17 cellular contexts compared by ENCODE assay signal in the genomic region with DNA sequence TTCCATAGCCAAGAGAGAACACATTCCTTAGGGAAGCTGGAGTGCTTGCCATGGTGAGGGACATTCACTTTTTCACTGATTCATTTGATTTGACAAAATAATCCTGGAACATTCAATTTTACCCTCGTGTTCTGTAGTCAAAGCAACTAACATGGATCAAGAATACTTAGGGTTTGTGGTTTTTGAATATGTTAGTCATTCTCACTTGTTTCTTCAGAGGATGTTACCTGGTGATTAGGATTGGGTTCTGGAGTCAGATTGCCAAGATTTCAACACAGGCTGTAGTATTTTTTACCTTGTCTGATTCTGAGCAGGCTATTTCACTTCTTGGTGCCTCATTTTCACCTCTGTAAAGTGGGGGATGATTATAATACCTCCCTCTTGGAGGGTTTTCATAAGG.
"Had no signal": no experiment of that assay in that cellular context is flagged by ENCODE, and none has a peak within 500 bp of the region (broad histone marks: within the 10 kb centered on the region; RNA-seq: fewer than 3 reads in every experiment).

No MANE protein-coding gene starts in this region.

- H3K4me3 Mint-ChIP-seq: activated CD4-positive, alpha-beta T cell treated with anti-CD3 and anti-CD28 coated beads, Interleukin-2, amount 10 ng/mL, durations not matched to agents 7 days and 5 days; activated naive CD4-positive, alpha-beta T cell treated with anti-CD3 and anti-CD28 coated beads, Interleukin-2, amount 10 ng/mL, durations not matched to agents 7 days and 5 days; activated naive CD8-positive, alpha-beta T cell treated with anti-CD3 and anti-CD28 coated beads, Interleukin-2, amount 50 U/mL, for 24 hours; activated T-cell treated with anti-CD3 and anti-CD28 coated beads, Interleukin-2, amount 50 U/mL, for 4 hours; immature natural killer cell; natural killer cell treated with Interleukin-12 subunit alpha and Interleukin-12 subunit beta and Interleukin-15 and Interleukin-18, amount 100 ng/mL, for 72 hours; stimulated activated naive CD8-positive, alpha-beta T cell treated with anti-CD3 and anti-CD28 coated beads, Interleukin-15, Interleukin-2, amounts not matched to agents 100 ng/mL and 50 ng/mL, for 24 hours; T-helper 1 cell treated with Interleukin-12 subunit alpha and Interleukin-12 subunit beta and Interleukin-4 antibody, amounts not matched to agents 30 μg/mL and 1 μg/mL, for 36 hours had no signal

- H3K9me3 Mint-ChIP-seq: activated CD4-positive, alpha-beta T cell treated with anti-CD3 and anti-CD28 coated beads, Interleukin-2, amount 10 ng/mL, durations not matched to agents 7 days and 5 days; stimulated activated naive CD8-positive, alpha-beta T cell treated with anti-CD3 and anti-CD28 coated beads, Interleukin-15, Interleukin-2, amounts not matched to agents 100 ng/mL and 50 ng/mL, for 24 hours; T-helper 1 cell treated with Interleukin-12 subunit alpha and Interleukin-12 subunit beta and Interleukin-4 antibody, amounts not matched to agents 30 μg/mL and 1 μg/mL, for 36 hours had no signal

- H3K36me3 ChIP-seq: right atrium auricular region, tibial nerve had no signal

- H3K36me3 Mint-ChIP-seq: activated naive CD4-positive, alpha-beta T cell treated with anti-CD3 and anti-CD28 coated beads, Interleukin-2, amount 10 ng/mL, durations not matched to agents 7 days and 5 days; immature natural killer cell; natural killer cell treated with Interleukin-12 subunit alpha and Interleukin-12 subunit beta and Interleukin-15 and Interleukin-18, amount 100 ng/mL, for 72 hours had no signal

- H3K27ac ChIP-seq: coronary artery, parathyroid adenoma, right atrium auricular region, tibial nerve had no signal

- DNase-seq: activated CD4-positive, alpha-beta T cell treated with anti-CD3 and anti-CD28 coated beads, Interleukin-2, amount 10 ng/mL, durations not matched to agents 7 days and 5 days; activated CD8-positive, alpha-beta memory T cell treated with anti-CD3 and anti-CD28 coated beads, Interleukin-2, amount 50 U/mL, for 4 hours; activated naive CD4-positive, alpha-beta T cell treated with anti-CD3 and anti-CD28 coated beads, Interleukin-2, amount 10 ng/mL, durations not matched to agents 7 days and 5 days; activated naive CD8-positive, alpha-beta T cell treated with anti-CD3 and anti-CD28 coated beads, Interleukin-2, amount 50 U/mL, for 24 hours; activated T-cell treated with anti-CD3 and anti-CD28 coated beads, Interleukin-2, amount 50 U/mL, for 4 hours; aorta; immature natural killer cell; stimulated activated CD4-positive, alpha-beta T cell treated with anti-CD3 and anti-CD28 coated beads, Interleukin-2, amount 100 ng/mL, for 24 hours had no signal

- H2AFZ ChIP-seq: parathyroid adenoma had no signal

- H3K27me3 ChIP-seq: right atrium auricular region, tibial nerve had no signal

- H3K79me2 ChIP-seq: parathyroid adenoma had no signal

- ATAC-seq: activated CD4-positive, CD25-positive, alpha-beta regulatory T cell treated with anti-CD3 and anti-CD28 coated beads, Interleukin-2, amount 50 U/mL, for 24 hours; activated naive CD8-positive, alpha-beta T cell treated with anti-CD3 and anti-CD28 coated beads, Interleukin-2, amount 50 U/mL, for 24 hours; activated T-cell treated with anti-CD3 and anti-CD28 coated beads, Interleukin-2, amount 50 U/mL, for 4 hours; esophagus mucosa; natural killer cell treated with Interleukin-12 subunit alpha and Interleukin-12 subunit beta and Interleukin-15 and Interleukin-18, amount 100 ng/mL, for 72 hours had no signal

- H3K9me3 ChIP-seq: right atrium auricular region, tibial nerve had no signal

- H3K4me1 Mint-ChIP-seq: activated CD4-positive, alpha-beta T cell treated with anti-CD3 and anti-CD28 coated beads, Interleukin-2, amount 10 ng/mL, durations not matched to agents 7 days and 5 days; activated naive CD4-positive, alpha-beta T cell treated with anti-CD3 and anti-CD28 coated beads, Interleukin-2, amount 10 ng/mL, durations not matched to agents 7 days and 5 days; activated naive CD8-positive, alpha-beta T cell treated with anti-CD3 and anti-CD28 coated beads, Interleukin-2, amount 50 U/mL, for 24 hours; immature natural killer cell had no signal

- H3K27me3 Mint-ChIP-seq: activated CD4-positive, alpha-beta T cell treated with anti-CD3 and anti-CD28 coated beads, Interleukin-2, amount 10 ng/mL, durations not matched to agents 7 days and 5 days; activated naive CD4-positive, alpha-beta T cell treated with anti-CD3 and anti-CD28 coated beads, Interleukin-2, amount 10 ng/mL, durations not matched to agents 7 days and 5 days; activated naive CD8-positive, alpha-beta T cell treated with anti-CD3 and anti-CD28 coated beads, Interleukin-2, amount 50 U/mL, for 24 hours; natural killer cell treated with Interleukin-12 subunit alpha and Interleukin-12 subunit beta and Interleukin-15 and Interleukin-18, amount 100 ng/mL, for 72 hours; stimulated activated naive CD8-positive, alpha-beta T cell treated with anti-CD3 and anti-CD28 coated beads, Interleukin-15, Interleukin-2, amounts not matched to agents 100 ng/mL and 50 ng/mL, for 24 hours had no signal

- H3K27ac Mint-ChIP-seq: activated CD4-positive, alpha-beta T cell treated with anti-CD3 and anti-CD28 coated beads, Interleukin-2, amount 10 ng/mL, durations not matched to agents 7 days and 5 days; activated naive CD4-positive, alpha-beta T cell treated with anti-CD3 and anti-CD28 coated beads, Interleukin-2, amount 10 ng/mL, durations not matched to agents 7 days and 5 days; activated naive CD8-positive, alpha-beta T cell treated with anti-CD3 and anti-CD28 coated beads, Interleukin-2, amount 50 U/mL, for 24 hours; immature natural killer cell; natural killer cell treated with Interleukin-12 subunit alpha and Interleukin-12 subunit beta and Interleukin-15 and Interleukin-18, amount 100 ng/mL, for 72 hours; stimulated activated naive CD8-positive, alpha-beta T cell treated with anti-CD3 and anti-CD28 coated beads, Interleukin-15, Interleukin-2, amounts not matched to agents 100 ng/mL and 50 ng/mL, for 24 hours; T-helper 1 cell treated with Interleukin-12 subunit alpha and Interleukin-12 subunit beta and Interleukin-4 antibody, amounts not matched to agents 30 μg/mL and 1 μg/mL, for 36 hours had no signal

- H3K4me3 ChIP-seq: coronary artery, right atrium auricular region, tibial nerve had no signal

- H3K4me1 ChIP-seq: parathyroid adenoma, right atrium auricular region, tibial nerve had no signal

- H3K9ac ChIP-seq: parathyroid adenoma had no signal
